ENCODE assay signal across 1 cellular context in the genomic region with DNA sequence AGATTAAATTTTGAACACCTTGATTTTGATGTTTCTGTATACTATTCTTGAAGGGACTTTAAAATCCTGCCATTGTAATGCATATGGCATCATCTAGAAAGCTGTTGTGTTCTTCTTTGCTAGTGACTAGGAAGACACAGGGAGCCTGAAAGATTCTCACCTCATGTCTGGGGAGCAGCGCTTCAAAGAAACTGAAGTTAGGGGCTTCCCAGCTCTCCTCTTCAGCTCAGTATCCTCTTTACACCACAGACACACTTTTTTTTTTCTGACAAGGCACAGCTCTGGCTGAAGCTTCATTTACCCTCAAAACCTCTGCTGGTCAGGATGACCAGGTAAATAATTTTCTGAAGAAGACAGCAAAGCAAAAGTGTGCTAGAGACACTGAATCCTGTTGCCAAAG.
A peak's percentile ranks its signal among the peaks of the same experiment; 100 is the strongest.
TF ChIP-seq lines count a peak whose summit lies in the region.

No MANE protein-coding gene starts in this region.

TF ChIP-seq in H1, 55 proteins besides CTCF, POLR2A, EP300 and RAD21 (continued from another document):
- TF ChIP-seq POU5F1 (IDR thresholded peaks at IDR 0.05; ENCODE audit: low read depth, low read length) (0 out of 2 replicates have a peak, but pooled peaks have one; percentile 48), ATF2 (IDR thresholded peaks at IDR 0.05; ENCODE audit: low read length) (no peak), ZNF274 (IDR thresholded peaks at IDR 0.05; ENCODE audit: borderline replicate concordance, extremely low read depth, low read length) (no peak)
TF ChIP-seq in H1: peak in this region for 1.
